ENCODE assay signal across 1 cellular context in the genomic region with DNA sequence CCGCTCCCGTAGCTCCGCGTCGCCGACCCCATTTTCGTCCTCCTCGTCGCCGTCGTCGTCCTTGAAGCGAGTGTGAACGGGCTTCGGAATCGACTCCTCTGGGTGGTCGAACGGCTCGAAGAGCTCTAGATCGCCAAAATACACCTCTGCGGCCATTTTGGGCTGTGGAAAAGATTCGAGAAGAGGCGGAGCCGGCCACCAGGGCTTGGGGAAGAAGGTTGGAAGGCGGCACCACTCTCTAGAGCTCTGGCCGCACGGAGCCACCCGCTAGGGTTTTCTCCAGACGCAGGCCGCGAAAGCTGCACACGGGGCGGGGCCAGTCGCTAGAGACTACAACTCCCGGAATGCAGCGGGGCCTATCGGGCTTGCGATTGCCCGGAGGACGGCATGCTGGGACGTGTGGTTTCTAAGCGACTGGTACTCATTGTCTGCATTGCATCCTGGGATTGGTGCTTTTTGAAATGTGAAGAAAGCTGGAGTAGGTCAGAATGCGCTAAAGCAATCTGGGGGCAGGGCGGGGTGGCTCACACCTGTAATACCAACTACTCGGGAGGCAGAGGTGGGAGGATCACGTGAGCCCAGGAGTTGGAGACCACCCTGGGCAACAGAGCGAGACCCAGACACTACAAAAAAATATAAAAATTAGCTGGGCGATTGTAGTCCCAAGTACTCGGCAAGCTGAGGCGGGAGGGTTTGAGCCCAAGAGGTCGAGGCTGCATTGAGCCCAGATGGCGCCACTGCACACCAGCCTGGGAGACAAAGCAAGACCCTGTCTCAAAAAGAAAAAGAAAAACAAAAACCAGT.
TF ChIP-seq lines count a peak whose summit lies in the region.

Gene ZCCHC8, minus strand, starts transcription at position 248 of the 804 bp plus-strand sequence. Its CDS starts 92 bp downstream, at position 156.

TF ChIP-seq in K562, 482 proteins besides CTCF, POLR2A, EP300 and RAD21 (continued from another document and continues in another):
- TF ChIP-seq, protein P1, sequence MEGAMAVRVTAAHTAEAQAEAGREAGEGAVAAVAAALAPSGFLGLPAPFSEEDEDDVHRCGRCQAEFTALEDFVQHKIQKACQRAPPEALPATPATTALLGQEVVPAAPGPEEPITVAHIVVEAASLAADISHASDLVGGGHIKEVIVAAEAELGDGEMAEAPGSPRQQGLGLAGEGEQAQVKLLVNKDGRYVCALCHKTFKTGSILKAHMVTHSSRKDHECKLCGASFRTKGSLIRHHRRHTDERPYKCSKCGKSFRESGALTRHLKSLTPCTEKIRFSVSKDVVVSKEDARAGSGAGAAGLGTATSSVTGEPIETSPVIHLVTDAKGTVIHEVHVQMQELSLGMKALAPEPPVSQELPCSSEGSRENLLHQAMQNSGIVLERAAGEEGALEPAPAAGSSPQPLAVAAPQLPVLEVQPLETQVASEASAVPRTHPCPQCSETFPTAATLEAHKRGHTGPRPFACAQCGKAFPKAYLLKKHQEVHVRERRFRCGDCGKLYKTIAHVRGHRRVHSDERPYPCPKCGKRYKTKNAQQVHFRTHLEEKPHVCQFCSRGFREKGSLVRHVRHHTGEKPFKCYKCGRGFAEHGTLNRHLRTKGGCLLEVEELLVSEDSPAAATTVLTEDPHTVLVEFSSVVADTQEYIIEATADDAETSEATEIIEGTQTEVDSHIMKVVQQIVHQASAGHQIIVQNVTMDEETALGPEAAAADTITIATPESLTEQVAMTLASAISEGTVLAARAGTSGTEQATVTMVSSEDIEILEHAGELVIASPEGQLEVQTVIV (CRISPR knock-in tag; IDR thresholded peaks at IDR 0.05; ENCODE audit: borderline replicate concordance), result no peak
- TF ChIP-seq HDAC8 (tag; IDR thresholded peaks at IDR 0.05), result no peak
- TF ChIP-seq HES1 (IDR thresholded peaks at IDR 0.05; ENCODE audit: low read depth), result no peak
- TF ChIP-seq NFRKB (IDR thresholded peaks at IDR 0.05; ENCODE audit: low read depth), result peak; percentile 97
- peak; percentile 94 for TF ChIP-seq MBD2 (IDR thresholded peaks at IDR 0.05; ENCODE audit: borderline replicate concordance, low read depth)
- TF ChIP-seq THAP12 (CRISPR knock-in tag; IDR thresholded peaks at IDR 0.05), result no peak
- no peak for TF ChIP-seq THRA (IDR thresholded peaks at IDR 0.05)
- TF ChIP-seq CREB5 (CRISPR knock-in tag; IDR thresholded peaks at IDR 0.05), result no peak
- no peak for TF ChIP-seq COPS2 (conservative IDR thresholded peaks at IDR 0.05)
- TF ChIP-seq MXI1 (IDR thresholded peaks at IDR 0.05; ENCODE audit: low read depth, low read length), result peak; percentile 80
- TF ChIP-seq, protein P2, sequence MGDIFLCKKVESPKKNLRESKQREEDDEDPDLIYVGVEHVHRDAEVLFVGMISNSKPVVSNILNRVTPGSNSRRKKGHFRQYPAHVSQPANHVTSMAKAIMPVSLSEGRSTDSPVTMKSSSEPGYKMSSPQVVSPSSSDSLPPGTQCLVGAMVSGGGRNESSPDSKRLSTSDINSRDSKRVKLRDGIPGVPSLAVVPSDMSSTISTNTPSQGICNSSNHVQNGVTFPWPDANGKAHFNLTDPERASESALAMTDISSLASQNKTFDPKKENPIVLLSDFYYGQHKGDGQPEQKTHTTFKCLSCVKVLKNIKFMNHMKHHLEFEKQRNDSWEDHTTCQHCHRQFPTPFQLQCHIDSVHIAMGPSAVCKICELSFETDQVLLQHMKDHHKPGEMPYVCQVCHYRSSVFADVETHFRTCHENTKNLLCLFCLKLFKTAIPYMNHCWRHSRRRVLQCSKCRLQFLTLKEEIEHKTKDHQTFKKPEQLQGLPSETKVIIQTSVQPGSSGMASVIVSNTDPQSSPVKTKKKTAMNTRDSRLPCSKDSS (IDR thresholded peaks at IDR 0.05; ENCODE audit: low read depth, partially characterized antibody), result no peak
- peak in 1 of 2 experiments; percentile 75; a peak in 3 of 4 replicates for TF ChIP-seq SIN3A (IDR thresholded peaks at IDR 0.05; ENCODE audit: borderline replicate concordance in 2 of 2, control insufficient read depth in 1 of 2, low read depth in 2 of 2, low read length in 2 of 2)
- TF ChIP-seq ARNT (IDR thresholded peaks at IDR 0.05), result peak in 1 of 2 experiments; percentile 75; a peak in 1 of 4 replicates
- TF ChIP-seq, protein P3, sequence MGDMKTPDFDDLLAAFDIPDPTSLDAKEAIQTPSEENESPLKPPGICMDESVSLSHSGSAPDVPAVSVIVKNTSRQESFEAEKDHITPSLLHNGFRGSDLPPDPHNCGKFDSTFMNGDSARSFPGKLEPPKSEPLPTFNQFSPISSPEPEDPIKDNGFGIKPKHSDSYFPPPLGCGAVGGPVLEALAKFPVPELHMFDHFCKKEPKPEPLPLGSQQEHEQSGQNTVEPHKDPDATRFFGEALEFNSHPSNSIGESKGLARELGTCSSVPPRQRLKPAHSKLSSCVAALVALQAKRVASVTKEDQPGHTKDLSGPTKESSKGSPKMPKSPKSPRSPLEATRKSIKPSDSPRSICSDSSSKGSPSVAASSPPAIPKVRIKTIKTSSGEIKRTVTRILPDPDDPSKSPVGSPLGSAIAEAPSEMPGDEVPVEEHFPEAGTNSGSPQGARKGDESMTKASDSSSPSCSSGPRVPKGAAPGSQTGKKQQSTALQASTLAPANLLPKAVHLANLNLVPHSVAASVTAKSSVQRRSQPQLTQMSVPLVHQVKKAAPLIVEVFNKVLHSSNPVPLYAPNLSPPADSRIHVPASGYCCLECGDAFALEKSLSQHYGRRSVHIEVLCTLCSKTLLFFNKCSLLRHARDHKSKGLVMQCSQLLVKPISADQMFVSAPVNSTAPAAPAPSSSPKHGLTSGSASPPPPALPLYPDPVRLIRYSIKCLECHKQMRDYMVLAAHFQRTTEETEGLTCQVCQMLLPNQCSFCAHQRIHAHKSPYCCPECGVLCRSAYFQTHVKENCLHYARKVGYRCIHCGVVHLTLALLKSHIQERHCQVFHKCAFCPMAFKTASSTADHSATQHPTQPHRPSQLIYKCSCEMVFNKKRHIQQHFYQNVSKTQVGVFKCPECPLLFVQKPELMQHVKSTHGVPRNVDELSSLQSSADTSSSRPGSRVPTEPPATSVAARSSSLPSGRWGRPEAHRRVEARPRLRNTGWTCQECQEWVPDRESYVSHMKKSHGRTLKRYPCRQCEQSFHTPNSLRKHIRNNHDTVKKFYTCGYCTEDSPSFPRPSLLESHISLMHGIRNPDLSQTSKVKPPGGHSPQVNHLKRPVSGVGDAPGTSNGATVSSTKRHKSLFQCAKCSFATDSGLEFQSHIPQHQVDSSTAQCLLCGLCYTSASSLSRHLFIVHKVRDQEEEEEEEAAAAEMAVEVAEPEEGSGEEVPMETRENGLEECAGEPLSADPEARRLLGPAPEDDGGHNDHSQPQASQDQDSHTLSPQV (IDR thresholded peaks at IDR 0.05), result peak; percentile 30; the same call in 1 of the 2 replicates
- no peak for TF ChIP-seq TCF7L2 (IDR thresholded peaks at IDR 0.05; ENCODE audit: low read depth, low read length)
- TF ChIP-seq, protein P4, sequence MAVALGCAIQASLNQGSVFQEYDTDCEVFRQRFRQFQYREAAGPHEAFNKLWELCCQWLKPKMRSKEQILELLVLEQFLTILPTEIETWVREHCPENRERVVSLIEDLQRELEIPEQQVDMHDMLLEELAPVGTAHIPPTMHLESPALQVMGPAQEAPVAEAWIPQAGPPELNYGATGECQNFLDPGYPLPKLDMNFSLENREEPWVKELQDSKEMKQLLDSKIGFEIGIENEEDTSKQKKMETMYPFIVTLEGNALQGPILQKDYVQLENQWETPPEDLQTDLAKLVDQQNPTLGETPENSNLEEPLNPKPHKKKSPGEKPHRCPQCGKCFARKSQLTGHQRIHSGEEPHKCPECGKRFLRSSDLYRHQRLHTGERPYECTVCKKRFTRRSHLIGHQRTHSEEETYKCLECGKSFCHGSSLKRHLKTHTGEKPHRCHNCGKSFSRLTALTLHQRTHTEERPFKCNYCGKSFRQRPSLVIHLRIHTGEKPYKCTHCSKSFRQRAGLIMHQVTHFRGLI (CRISPR knock-in tag; IDR thresholded peaks at IDR 0.05), result no peak
- peak; percentile 87; the same call in 1 of the 2 replicates for TF ChIP-seq ZNF584 (CRISPR knock-in tag; IDR thresholded peaks at IDR 0.05; ENCODE audit: low read depth)
- TF ChIP-seq RAD51 (IDR thresholded peaks at IDR 0.05; ENCODE audit: borderline replicate concordance, low read depth), result no peak
- TF ChIP-seq CREB1 (IDR thresholded peaks at IDR 0.05), result peak; percentile 75
- peak; percentile 64; the same call in 1 of the 2 replicates for TF ChIP-seq CREB1 (CRISPR knock-in tag; IDR thresholded peaks at IDR 0.05)
- TF ChIP-seq LEF1 (IDR thresholded peaks at IDR 0.05), result no peak
- no peak for TF ChIP-seq ZNF780A (CRISPR knock-in tag; IDR thresholded peaks at IDR 0.05)
- peak in 1 of 2 experiments; percentile 84; a peak in 3 of 4 replicates for TF ChIP-seq MLLT1 (IDR thresholded peaks at IDR 0.05)
- no peak for TF ChIP-seq ASH1L (IDR thresholded peaks at IDR 0.05; ENCODE audit: borderline replicate concordance, low read depth, partially characterized antibody)
- no peak for TF ChIP-seq ZBTB1 (CRISPR knock-in tag; IDR thresholded peaks at IDR 0.05; ENCODE audit: borderline replicate concordance, low read depth)
- no peak; the same call in 1 of the 2 replicates for TF ChIP-seq FOSL1 (tag; conservative IDR thresholded peaks at IDR 0.05)
- no peak for TF ChIP-seq ZC3H4 (CRISPR knock-in tag; IDR thresholded peaks at IDR 0.05; ENCODE audit: borderline replicate concordance)
- peak; percentile 96 for TF ChIP-seq TBP (optimal IDR thresholded peaks at IDR 0.05; ENCODE audit: low read depth, low read length)
- TF ChIP-seq, protein P5, sequence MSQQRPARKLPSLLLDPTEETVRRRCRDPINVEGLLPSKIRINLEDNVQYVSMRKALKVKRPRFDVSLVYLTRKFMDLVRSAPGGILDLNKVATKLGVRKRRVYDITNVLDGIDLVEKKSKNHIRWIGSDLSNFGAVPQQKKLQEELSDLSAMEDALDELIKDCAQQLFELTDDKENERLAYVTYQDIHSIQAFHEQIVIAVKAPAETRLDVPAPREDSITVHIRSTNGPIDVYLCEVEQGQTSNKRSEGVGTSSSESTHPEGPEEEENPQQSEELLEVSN (IDR thresholded peaks at IDR 0.05; ENCODE audit: borderline replicate concordance in 1 of 2, extremely low read depth in 1 of 2, insufficient read depth in 1 of 2, insufficient read length in 1 of 2, low read depth in 1 of 2, low read length in 1 of 2, poor library complexity in 1 of 2, severe bottlenecking in 1 of 2), result no peak
- peak; percentile 94 for TF ChIP-seq TAF7 (tag; IDR thresholded peaks at IDR 0.05)
- no peak for TF ChIP-seq HDAC6 (IDR thresholded peaks at IDR 0.05; ENCODE audit: low read depth, low read length)
- no peak for TF ChIP-seq SMAD3 (CRISPR knock-in tag; conservative IDR thresholded peaks at IDR 0.05)
- TF ChIP-seq TOE1 (IDR thresholded peaks at IDR 0.05; ENCODE audit: borderline replicate concordance), result peak; percentile 62; the same call in 1 of the 2 replicates
- TF ChIP-seq TOE1 (CRISPR knock-in tag; IDR thresholded peaks at IDR 0.05; ENCODE audit: borderline replicate concordance, low read depth), result no peak
- no peak for TF ChIP-seq SMC3 (conservative IDR thresholded peaks at IDR 0.05; ENCODE audit: insufficient read depth, low read depth, low read length)
- TF ChIP-seq ZNF224 (CRISPR knock-in tag; IDR thresholded peaks at IDR 0.05), result no peak
- no peak for TF ChIP-seq ZNF133 (CRISPR knock-in tag; IDR thresholded peaks at IDR 0.05)
- no peak for TF ChIP-seq ZNF551 (CRISPR knock-in tag; IDR thresholded peaks at IDR 0.05)
- TF ChIP-seq PRMT5 (CRISPR knock-in tag; IDR thresholded peaks at IDR 0.05), result no peak
- TF ChIP-seq CC2D1A (IDR thresholded peaks at IDR 0.05), result no peak
